2 cellular contexts compared by ENCODE assay signal in genomic region chr5:83473344-83474169, GRCh38.
TF ChIP-seq lines count a peak whose summit lies in the region.

No MANE protein-coding gene starts in this region.

TF ChIP-seq in HEK293, 187 proteins besides CTCF, POLR2A, EP300 and RAD21 (continued from another document and continues in another):
- TF ChIP-seq REST (tag by site-specific recombination; IDR thresholded peaks at IDR 0.05) (peak; percentile 15; the same call in 1 of the 2 replicates), OVOL3 (tag by site-specific recombination; IDR thresholded peaks at IDR 0.05) (no peak), HOXC10 (CRISPR knock-in tag; IDR thresholded peaks at IDR 0.05) (no peak), ZBTB49 (tag by site-specific recombination; IDR thresholded peaks at IDR 0.05; ENCODE audit: low read depth) (no peak), ZNF23 (tag by site-specific recombination; IDR thresholded peaks at IDR 0.05; ENCODE audit: borderline replicate concordance) (no peak), ZFP69B (tag by site-specific recombination; IDR thresholded peaks at IDR 0.05) (peak; percentile 15; the same call in 1 of the 2 replicates), ZNF274 (IDR thresholded peaks at IDR 0.05; ENCODE audit: low read length) (no peak), ZNF274 (tag by site-specific recombination; IDR thresholded peaks at IDR 0.05; ENCODE audit: borderline replicate concordance) (no peak), ZNF24 (tag by site-specific recombination; IDR thresholded peaks at IDR 0.05) (peak; percentile 81), EGR2 (tag by site-specific recombination; IDR thresholded peaks at IDR 0.05; ENCODE audit: low read depth) (peak; percentile 16; the same call in 1 of the 2 replicates), ZNF391 (tag by site-specific recombination; IDR thresholded peaks at IDR 0.05; ENCODE audit: borderline replicate concordance, low read depth) (no peak; the same call in 1 of the 2 replicates), BCL6B (tag by site-specific recombination; IDR thresholded peaks at IDR 0.05) (peak; percentile 96), ZNF175 (tag by site-specific recombination; IDR thresholded peaks at IDR 0.05) (no peak)
- TF ChIP-seq, protein P1, sequence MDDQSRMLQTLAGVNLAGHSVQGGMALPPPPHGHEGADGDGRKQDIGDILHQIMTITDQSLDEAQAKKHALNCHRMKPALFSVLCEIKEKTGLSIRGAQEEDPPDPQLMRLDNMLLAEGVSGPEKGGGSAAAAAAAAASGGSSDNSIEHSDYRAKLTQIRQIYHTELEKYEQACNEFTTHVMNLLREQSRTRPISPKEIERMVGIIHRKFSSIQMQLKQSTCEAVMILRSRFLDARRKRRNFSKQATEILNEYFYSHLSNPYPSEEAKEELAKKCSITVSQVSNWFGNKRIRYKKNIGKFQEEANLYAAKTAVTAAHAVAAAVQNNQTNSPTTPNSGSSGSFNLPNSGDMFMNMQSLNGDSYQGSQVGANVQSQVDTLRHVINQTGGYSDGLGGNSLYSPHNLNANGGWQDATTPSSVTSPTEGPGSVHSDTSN (CRISPR knock-in tag; IDR thresholded peaks at IDR 0.05), result no peak; the same call in 1 of the 2 replicates

TF ChIP-seq in SK-N-SH treated with all-trans-retinoic acid at 6 μM for 48 hours, 23 proteins besides CTCF, POLR2A, EP300 and RAD21 (continued from another document):
- TF ChIP-seq CREB5 (CRISPR knock-in tag; IDR thresholded peaks at IDR 0.05; ENCODE audit: low read depth) (no peak), TCF4 (CRISPR knock-in tag; IDR thresholded peaks at IDR 0.05; ENCODE audit: borderline replicate concordance) (no peak), ZNF70 (CRISPR knock-in tag; IDR thresholded peaks at IDR 0.05) (peak; percentile 92), ESRRG (CRISPR knock-in tag; IDR thresholded peaks at IDR 0.05) (no peak), PPARA (CRISPR knock-in tag; IDR thresholded peaks at IDR 0.05; ENCODE audit: borderline replicate concordance) (no peak)
- TF ChIP-seq, protein P2, sequence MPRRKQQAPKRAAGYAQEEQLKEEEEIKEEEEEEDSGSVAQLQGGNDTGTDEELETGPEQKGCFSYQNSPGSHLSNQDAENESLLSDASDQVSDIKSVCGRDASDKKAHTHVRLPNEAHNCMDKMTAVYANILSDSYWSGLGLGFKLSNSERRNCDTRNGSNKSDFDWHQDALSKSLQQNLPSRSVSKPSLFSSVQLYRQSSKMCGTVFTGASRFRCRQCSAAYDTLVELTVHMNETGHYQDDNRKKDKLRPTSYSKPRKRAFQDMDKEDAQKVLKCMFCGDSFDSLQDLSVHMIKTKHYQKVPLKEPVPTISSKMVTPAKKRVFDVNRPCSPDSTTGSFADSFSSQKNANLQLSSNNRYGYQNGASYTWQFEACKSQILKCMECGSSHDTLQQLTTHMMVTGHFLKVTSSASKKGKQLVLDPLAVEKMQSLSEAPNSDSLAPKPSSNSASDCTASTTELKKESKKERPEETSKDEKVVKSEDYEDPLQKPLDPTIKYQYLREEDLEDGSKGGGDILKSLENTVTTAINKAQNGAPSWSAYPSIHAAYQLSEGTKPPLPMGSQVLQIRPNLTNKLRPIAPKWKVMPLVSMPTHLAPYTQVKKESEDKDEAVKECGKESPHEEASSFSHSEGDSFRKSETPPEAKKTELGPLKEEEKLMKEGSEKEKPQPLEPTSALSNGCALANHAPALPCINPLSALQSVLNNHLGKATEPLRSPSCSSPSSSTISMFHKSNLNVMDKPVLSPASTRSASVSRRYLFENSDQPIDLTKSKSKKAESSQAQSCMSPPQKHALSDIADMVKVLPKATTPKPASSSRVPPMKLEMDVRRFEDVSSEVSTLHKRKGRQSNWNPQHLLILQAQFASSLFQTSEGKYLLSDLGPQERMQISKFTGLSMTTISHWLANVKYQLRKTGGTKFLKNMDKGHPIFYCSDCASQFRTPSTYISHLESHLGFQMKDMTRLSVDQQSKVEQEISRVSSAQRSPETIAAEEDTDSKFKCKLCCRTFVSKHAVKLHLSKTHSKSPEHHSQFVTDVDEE (CRISPR knock-in tag; IDR thresholded peaks at IDR 0.05), result 0 out of 2 replicates have a peak, but pooled peaks have one; percentile 13
